ENCODE assay signal across 19 cellular contexts in genomic region chr20:9353180-9353915, GRCh38.
DNase-seq lines count a peak whose midpoint lies in the region; ATAC-seq, FAIRE-seq and TF ChIP-seq lines count a peak whose summit lies in the region.
"Had no signal": no experiment of that assay in that cellular context is flagged by ENCODE, and none has a peak within 500 bp of the region (broad histone marks: within the 10 kb centered on the region; RNA-seq: fewer than 3 reads in every experiment).

No MANE protein-coding gene starts in this region.

- H3K27me3 Mint-ChIP-seq in H9 (ENCODE audit: low read depth) (no peaks in the 10 kb centered on the region), astrocyte (ENCODE audit: low read depth, unreplicated experiment) (no peaks in the 10 kb centered on the region)

- ATAC-seq in heart left ventricle (peak in 3 of 4 donors; percentile 57 to 63 (median 62)), upper lobe of left lung (ENCODE audit: low FRiP score in 2 of 2) (no peak)
- ATAC-seq: left lobe of liver; stimulated activated effector memory CD8-positive, alpha-beta T cell treated with anti-CD3 and anti-CD28 coated beads, Interleukin-12 subunit alpha, Interleukin-12 subunit beta, amount 100 ng/mL, for 72 hours had no signal

- H3K27ac Mint-ChIP-seq in H9: peak overlapping the region in 2 of 3 experiments; percentile 3 to 73; a peak in 3 of 7 replicates
- peak overlapping the region; percentile 4 for H3K27ac Mint-ChIP-seq in astrocyte (ENCODE audit: unreplicated experiment)
- H3K27ac Mint-ChIP-seq: stimulated activated effector memory CD8-positive, alpha-beta T cell treated with anti-CD3 and anti-CD28 coated beads, Interleukin-12 subunit alpha, Interleukin-12 subunit beta, amount 100 ng/mL, for 72 hours had no signal

- H3K4me1 Mint-ChIP-seq in H9 (peaks cover 5 to 7% of the 10 kb centered on the region in 2 experiments), astrocyte (ENCODE audit: low read depth, unreplicated experiment) (peaks cover 18% of the 10 kb centered on the region)
- H3K4me1 Mint-ChIP-seq: stimulated activated effector memory CD8-positive, alpha-beta T cell treated with anti-CD3 and anti-CD28 coated beads, Interleukin-12 subunit alpha, Interleukin-12 subunit beta, amount 100 ng/mL, for 72 hours had no signal

- no peak overlapping the region for H2AK5ac ChIP-seq in H9 (ENCODE audit: insufficient read length, low read length)

- H3K4ac ChIP-seq in H9 (ENCODE audit: low read depth, low read length): no peak overlapping the region

- intact Hi-C loops in heart left ventricle (cut with DNase I): loop anchor here in 6 of 10 donors (2.0 to 10.0 kb wide), 6 partner anchors 129 to 499 kb away; no protein-coding TSS in a partner anchor

- H3K23me2 ChIP-seq in H9 (ENCODE audit: insufficient read length, low read depth, low read length, poor library complexity, severe bottlenecking): no peaks in the 10 kb centered on the region

- H3K36me3 ChIP-seq in astrocyte (ENCODE audit: insufficient read depth, low read length) (no peaks in the 10 kb centered on the region), heart left ventricle (peaks cover 0 to 9% (median 0%) of the 10 kb centered on the region in 9 donors), small intestine (ENCODE audit: control insufficient read depth in 2 of 2, insufficient read depth in 2 of 2, low read length in 2 of 2) (no peaks in the 10 kb centered on the region), upper lobe of left lung (no peaks in the 10 kb centered on the region)
- H3K36me3 ChIP-seq: spleen had no signal

- no peak overlapping the region for H2BK15ac ChIP-seq in H9 (ENCODE audit: low read depth, low read length)

- no peaks in the 10 kb centered on the region for H3K27me3 ChIP-seq in H9 (ENCODE audit: insufficient read depth, low read length)
- H3K27me3 ChIP-seq in astrocyte (ENCODE audit: insufficient read depth, low read length): no peaks in the 10 kb centered on the region
- H3K27me3 ChIP-seq in heart left ventricle: no peaks in the 10 kb centered on the region
- no peaks in the 10 kb centered on the region for H3K27me3 ChIP-seq in small intestine (ENCODE audit: control insufficient read depth in 2 of 2, insufficient read depth in 2 of 2, low read length in 2 of 2)
- no peaks in the 10 kb centered on the region for H3K27me3 ChIP-seq in upper lobe of left lung
- H3K27me3 ChIP-seq: spleen had no signal

- H2BK12ac ChIP-seq in H9 (ENCODE audit: insufficient read length, low read depth, low read length): no peak overlapping the region

- no CpG with 5 or more reads among the region's 2 CpGs for WGBS in H9 (ENCODE audit: extremely low coverage, insufficient read length, low lambda C conversion rate)
- 65 to 72% (median 68%) methylated on average over 2 of the region's 2 CpGs for WGBS in heart left ventricle, 4 donors
- 50 to 72% (median 59%) methylated on average over 2 of the region's 2 CpGs for WGBS in small intestine, 3 donors
- WGBS in upper lobe of left lung, 2 donors: 58 to 74% methylated on average over 2 of the region's 2 CpGs

- H3K4me3 Mint-ChIP-seq in H9 (no peak overlapping the region), astrocyte (ENCODE audit: unreplicated experiment) (no peak overlapping the region)
- H3K4me3 Mint-ChIP-seq: stimulated activated effector memory CD8-positive, alpha-beta T cell treated with anti-CD3 and anti-CD28 coated beads, Interleukin-12 subunit alpha, Interleukin-12 subunit beta, amount 100 ng/mL, for 72 hours had no signal

- H3K4me1 ChIP-seq in H9 (ENCODE audit: insufficient read depth, low read length) (no peaks in the 10 kb centered on the region), astrocyte (ENCODE audit: insufficient read depth, low read length) (no peaks in the 10 kb centered on the region), heart left ventricle (peaks cover 0 to 35% (median 19%) of the 10 kb centered on the region in 12 donors), small intestine (ENCODE audit: control insufficient read depth in 2 of 2, insufficient read depth in 1 of 2, low read depth in 1 of 2, low read length in 1 of 2) (no peaks in the 10 kb centered on the region), upper lobe of left lung (peaks cover 4 to 22% (median 15%) of the 10 kb centered on the region in 4 donors)

- no peak overlapping the region for H4K91ac ChIP-seq in H9 (ENCODE audit: insufficient read length, low read depth, low read length)

- no peak overlapping the region for H4K8ac ChIP-seq in H9 (replicated peaks; ENCODE audit: insufficient read length, low read depth, low read length)

- no peak overlapping the region for H3K4me3 ChIP-seq in astrocyte (ENCODE audit: insufficient read depth, low read depth, low read length)
- H3K4me3 ChIP-seq in heart left ventricle: no peak overlapping the region
- H3K4me3 ChIP-seq in small intestine (ENCODE audit: low read depth in 1 of 2, low read length in 2 of 2): no peak overlapping the region
- no peak overlapping the region for H3K4me3 ChIP-seq in upper lobe of left lung
- H3K4me3 ChIP-seq: SK-N-MC, spleen had no signal

- TF ChIP-seq EP300 in upper lobe of left lung (IDR thresholded peaks at IDR 0.05): no peak

- H4K20me1 ChIP-seq in H9 (ENCODE audit: control insufficient read depth, insufficient read depth, insufficient read length) (no peaks in the 10 kb centered on the region), astrocyte (ENCODE audit: insufficient read depth, low read length) (no peaks in the 10 kb centered on the region)

- H4K5ac ChIP-seq in H9 (ENCODE audit: insufficient read length, low read depth, low read length): no peak overlapping the region

- TF ChIP-seq CTCF in H9 (conservative IDR thresholded peaks at IDR 0.05): no peak
- TF ChIP-seq CTCF in astrocyte (IDR thresholded peaks at IDR 0.05; ENCODE audit: insufficient read depth, low read depth, low read length): no peak
- peak in 9 of 12 donors; percentile 10 to 38 (median 18) for TF ChIP-seq CTCF in heart left ventricle (IDR thresholded peaks at IDR 0.05)
- TF ChIP-seq CTCF in upper lobe of left lung (IDR thresholded peaks at IDR 0.05): no peak

- H3K36me3 Mint-ChIP-seq in H9 (ENCODE audit: insufficient read depth in 1 of 3, low read depth in 3 of 3) (peaks cover 0 to 5% (median 0%) of the 10 kb centered on the region in 3 experiments; a peak in 2 of 7 replicates), astrocyte (ENCODE audit: low read depth, unreplicated experiment) (no peaks in the 10 kb centered on the region)
- H3K36me3 Mint-ChIP-seq: stimulated activated effector memory CD8-positive, alpha-beta T cell treated with anti-CD3 and anti-CD28 coated beads, Interleukin-12 subunit alpha, Interleukin-12 subunit beta, amount 100 ng/mL, for 72 hours had no signal

- FAIRE-seq in astrocyte (lab: Jason Lieb, UNC): no peak
- FAIRE-seq in small intestine (lab: Jason Lieb, UNC): no peak

- no peak for TF ChIP-seq POLR2A in heart left ventricle (IDR thresholded peaks at IDR 0.05)
- no peak for TF ChIP-seq POLR2A in upper lobe of left lung (IDR thresholded peaks at IDR 0.05)

- H2AFZ ChIP-seq in H9 (ENCODE audit: low read length): no peak overlapping the region
- H2AFZ ChIP-seq in astrocyte (ENCODE audit: low read depth, low read length): no peak overlapping the region

- no peak overlapping the region for H3K56ac ChIP-seq in H9 (ENCODE audit: insufficient read length, low read depth, low read length)

- H2BK20ac ChIP-seq in H9 (ENCODE audit: low read depth, low read length, poor library complexity, severe bottlenecking): no peak overlapping the region

- H3K4me2 ChIP-seq in H9 (ENCODE audit: insufficient read depth, insufficient read length, low read length) (no peak overlapping the region), astrocyte (ENCODE audit: low read length) (no peak overlapping the region)

- H3T11ph ChIP-seq in H9 (ENCODE audit: low read length): no peak overlapping the region

- H3K9me3 Mint-ChIP-seq in H9 (no peaks in the 10 kb centered on the region; a peak in 1 of 5 replicates), astrocyte (ENCODE audit: unreplicated experiment) (no peaks in the 10 kb centered on the region)
- H3K9me3 Mint-ChIP-seq: stimulated activated effector memory CD8-positive, alpha-beta T cell treated with anti-CD3 and anti-CD28 coated beads, Interleukin-12 subunit alpha, Interleukin-12 subunit beta, amount 100 ng/mL, for 72 hours had no signal

- DNase-seq in H9 (no peak), astrocyte (ENCODE audit: low read depth) (no peak), heart left ventricle (no peak), small intestine (peak; percentile 36), upper lobe of left lung (no peak), HUDEP-2 (lab: John Stamatoyannopoulos, UW; ENCODE audit: unreplicated experiment in 76 of 76) (no peak), MV-4-11 (lab: John Stamatoyannopoulos, UW) (no peak), Ammon's horn (ENCODE audit: low spot score) (no peak)
- DNase-seq: activated CD4-positive, alpha-beta T cell treated with anti-CD3 and anti-CD28 coated beads, Interleukin-2, amount 50 U/mL, for 4 hours; activated naive CD4-positive, alpha-beta T cell treated with anti-CD3 and anti-CD28 coated beads, Interleukin-2, amount 50 U/mL, for 16 hours; caudate nucleus; effector CD8-positive, alpha-beta T cell; NCI-H1930; NCI-H526; OCI-M1; spleen had no signal

- H3K79me2 ChIP-seq in H9 (ENCODE audit: insufficient read depth, low read length) (no peaks in the 10 kb centered on the region), astrocyte (ENCODE audit: insufficient read depth, low read length) (no peaks in the 10 kb centered on the region)

- H3K9ac ChIP-seq in H9 (ENCODE audit: extremely low read depth, insufficient read length, low read length) (no peak overlapping the region), astrocyte (ENCODE audit: low read length) (no peak overlapping the region)

- H3K14ac ChIP-seq in H9 (ENCODE audit: insufficient read depth, low read length): no peak overlapping the region

- no peaks in the 10 kb centered on the region for H3K9me3 ChIP-seq in H9 (ENCODE audit: control insufficient read depth, low read depth, low read length)
- H3K9me3 ChIP-seq in astrocyte (ENCODE audit: insufficient read depth, low read depth, low read length): no peaks in the 10 kb centered on the region
- no peaks in the 10 kb centered on the region for H3K9me3 ChIP-seq in heart left ventricle
- no peaks in the 10 kb centered on the region for H3K9me3 ChIP-seq in small intestine (ENCODE audit: control insufficient read depth, low read depth)
- no peaks in the 10 kb centered on the region for H3K9me3 ChIP-seq in upper lobe of left lung
- H3K9me3 ChIP-seq: spleen had no signal

- H3K18ac ChIP-seq in H9 (ENCODE audit: insufficient read length, low read depth, low read length): no peak overlapping the region

- H2BK120ac ChIP-seq in H9 (ENCODE audit: low read depth, low read length, poor library complexity, severe bottlenecking): no peak overlapping the region

- no peak overlapping the region for H3K27ac ChIP-seq in H9 (ENCODE audit: insufficient read length, low read depth, low read length)
- H3K27ac ChIP-seq in astrocyte (ENCODE audit: low read depth, low read length): no peak overlapping the region
- H3K27ac ChIP-seq in heart left ventricle: peak overlapping the region in 4 of 12 donors; percentile 4 to 10 (median 9)
- H3K27ac ChIP-seq in small intestine (ENCODE audit: low read depth in 1 of 2, low read length in 1 of 2): no peak overlapping the region
- peak overlapping the region in 1 of 4 donors; percentile 24 for H3K27ac ChIP-seq in upper lobe of left lung
- H3K27ac ChIP-seq: SK-N-MC, spleen had no signal

- no peak overlapping the region for H3K23ac ChIP-seq in H9 (ENCODE audit: insufficient read length, low read depth, low read length)

- H3K79me1 ChIP-seq in H9 (ENCODE audit: insufficient read depth, low read depth, low read length, poor library complexity, severe bottlenecking): no peaks in the 10 kb centered on the region

- no peak overlapping the region for H2BK5ac ChIP-seq in H9 (ENCODE audit: insufficient read length, low read length)

Comparison
In these comparisons a context has a peak if more than half of its experiments do, and no peak if none do; other contexts are left out.
1. CTCF ChIP-seq: peak in heart left ventricle (9 of 12); none in H9 (single experiment), astrocyte (single experiment) and upper lobe of left lung (0 of 6).
2. ATAC-seq: peak in heart left ventricle (3 of 4); none in upper lobe of left lung (0 of 2).